8 cellular contexts compared by ENCODE assay signal in the genomic region with DNA sequence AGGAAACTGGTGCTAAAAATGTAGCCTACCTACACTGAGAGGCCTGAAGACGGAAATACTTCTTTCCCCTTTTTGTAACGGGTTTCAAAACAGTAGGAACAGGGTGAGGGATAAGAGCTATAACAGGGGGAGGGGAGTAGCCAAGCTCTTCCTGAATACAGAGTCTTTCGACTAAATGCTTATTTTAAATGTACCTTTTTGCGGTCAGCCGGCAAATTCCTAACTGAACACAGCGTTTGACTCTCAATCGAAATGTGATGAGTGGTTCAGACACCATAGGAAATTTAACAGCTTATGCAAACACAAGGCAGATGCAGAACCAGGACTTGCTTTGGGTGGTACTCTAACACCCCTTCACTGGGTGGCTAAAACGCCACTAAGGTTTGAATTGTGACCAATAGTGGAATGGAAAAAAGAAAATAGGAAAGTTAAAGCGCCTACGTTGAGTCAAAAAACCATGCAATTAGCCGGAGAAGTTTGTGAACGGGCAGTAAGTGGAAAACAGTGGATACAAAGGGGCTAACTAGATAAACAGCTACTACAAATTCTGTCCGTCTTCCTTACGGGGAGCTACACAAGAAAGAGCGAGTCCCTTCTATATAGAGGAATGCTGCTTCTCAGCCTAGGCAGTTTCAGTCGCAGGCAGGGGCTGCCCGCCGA. TPM values are rescaled to one million over a fixed set of nuclear protein-coding genes. Genes with fewer than 3 reads are reported as not detected.
A peak's percentile ranks its signal among the peaks of the same experiment; 100 is the strongest.
DNase-seq lines count a peak whose midpoint lies in the region; ATAC-seq and TF ChIP-seq lines count a peak whose summit lies in the region.

No MANE protein-coding gene starts in this region.

- H3K4me3 ChIP-seq in iPS-18c (ENCODE audit: insufficient read depth, low read depth, low read length) (peak overlapping the region; percentile 60), stomach (peak overlapping the region; percentile 77 to 86 (median 84))

- H3K36me3 ChIP-seq in ES-I3 (ENCODE audit: insufficient read depth, low read length) (no peaks in the 10 kb centered on the region), stomach (no peaks in the 10 kb centered on the region)

- TF ChIP-seq EP300 in stomach (IDR thresholded peaks at IDR 0.05), result no peak

- no peaks in the 10 kb centered on the region for H3K27me3 ChIP-seq in stomach

- intact Hi-C loops in stomach (cut with DNase I; ENCODE audit: low total_unique reads), result no loop called here

- WGBS in stomach, 5 donors, result 0 to 2% (median 1%) methylated on average over 18 of the region's 18 CpGs

- TF ChIP-seq POLR2A in stomach (IDR thresholded peaks at IDR 0.05), result no peak

- TF ChIP-seq CTCF in stomach (IDR thresholded peaks at IDR 0.05), result no peak

- H3K36me3 Mint-ChIP-seq in activated naive CD4-positive, alpha-beta T cell treated with anti-CD3 and anti-CD28 coated beads, Interleukin-2, amount 50 U/mL, for 72 hours, result peaks cover 16 to 30% of the 10 kb centered on the region in 2 donors

- peak overlapping the region; percentile 34 to 71 for H3K27ac Mint-ChIP-seq in activated naive CD4-positive, alpha-beta T cell treated with anti-CD3 and anti-CD28 coated beads, Interleukin-2, amount 50 U/mL, for 72 hours

- ATAC-seq in activated naive CD4-positive, alpha-beta T cell treated with anti-CD3 and anti-CD28 coated beads, Interleukin-2, amount 50 U/mL, for 72 hours, result no peak
- no peak for ATAC-seq in GM19452 (IDR thresholded peaks at IDR 0.05; ENCODE audit: unreplicated experiment)
- ATAC-seq in HG03442 (IDR thresholded peaks at IDR 0.05; ENCODE audit: unreplicated experiment), result no peak

- H3K9me3 ChIP-seq in ES-I3 (ENCODE audit: control insufficient read depth, insufficient read depth, low read length) (no peaks in the 10 kb centered on the region), iPS-18c (ENCODE audit: control insufficient read depth, insufficient read depth, low read length) (no peaks in the 10 kb centered on the region), stomach (no peaks in the 10 kb centered on the region)

- H3K4me1 ChIP-seq in ES-I3 (ENCODE audit: insufficient read depth, low read length), result peaks cover 4% of the 10 kb centered on the region; the same call in 1 of the 2 replicates
- peaks cover 37 to 62% (median 50%) of the 10 kb centered on the region in 4 donors for H3K4me1 ChIP-seq in stomach

- DNase-seq in M059J (ENCODE audit: low read depth) (peak; percentile 56), stomach (no peak), NCI-H446 (lab: John Stamatoyannopoulos, UW) (no peak)
- no peak for DNase-seq in activated naive CD4-positive, alpha-beta T cell treated with anti-CD3 and anti-CD28 coated beads, Interleukin-2, amount 50 U/mL, for 72 hours (ENCODE audit: low spot score in 2 of 2)

- H3K27ac ChIP-seq in stomach, result peak overlapping the region; percentile 97 to 100 (median 99)

- no peaks in the 10 kb centered on the region for H3K9me3 Mint-ChIP-seq in activated naive CD4-positive, alpha-beta T cell treated with anti-CD3 and anti-CD28 coated beads, Interleukin-2, amount 50 U/mL, for 72 hours

- peak overlapping the region; percentile 68; the same call in 1 of the 2 replicates for H3K9ac ChIP-seq in ES-I3 (ENCODE audit: low read depth, low read length)

RNA-seq across cellular contexts. Expression of gene EGLN1, which starts 1.7 kb away (rescaled TPM):
- 28.5 and 43.5 TPM in 2 replicates for total RNA-seq in M059J (2014; rRNA removed; shearing (Covaris generic))
- 10 to 100 TPM in 1 of 2 donors, 1 to 10 TPM in 1; 3.8 to 36.1 TPM for total RNA-seq in activated naive CD4-positive, alpha-beta T cell treated with anti-CD3 and anti-CD28 coated beads, Interleukin-2, amount 50 U/mL, for 72 hours
- total RNA-seq in stomach, result 10 to 100 TPM; 10.3 to 43.0 (median 34.8) TPM
- polyA plus RNA-seq in stomach, result 10 to 100 TPM in 2 of 3 donors, 1 to 10 TPM in 1; 7.0 to 13.1 (median 10.4) TPM
